In genomic region chr2:72988726-72989273, GRCh38 we compare ENCODE assay signal across 1 cellular context.
TF ChIP-seq lines count a peak whose summit lies in the region.

No MANE protein-coding gene starts in this region.

TF ChIP-seq in liver, 16 proteins besides CTCF, POLR2A, EP300 and RAD21 (continued from another document):
- no peak for TF ChIP-seq REST (IDR thresholded peaks at IDR 0.05)
